ENCODE assay signal across 8 cellular contexts in the genomic region with DNA sequence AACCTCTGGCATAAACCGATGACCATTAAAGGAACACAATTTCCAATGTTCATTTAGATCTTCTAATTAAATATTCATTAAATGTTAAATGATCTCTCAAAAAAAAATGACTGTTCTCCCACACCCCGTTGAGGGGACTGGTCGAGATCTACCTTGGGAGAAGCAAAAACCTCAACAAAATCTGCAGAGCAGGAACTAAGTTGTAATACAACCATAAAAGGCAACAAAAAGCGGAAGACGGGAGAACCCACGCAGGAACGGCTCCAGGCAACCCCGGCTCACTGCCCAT. TPM values are rescaled to one million over a fixed set of nuclear protein-coding genes. Genes with fewer than 3 reads are reported as not detected.
DNase-seq lines count a peak whose midpoint lies in the region; ATAC-seq and TF ChIP-seq lines count a peak whose summit lies in the region.

No MANE protein-coding gene starts in this region.

- peak overlapping the region; percentile 92 for H3K27ac ChIP-seq in temporal lobe (ENCODE audit: low read depth, low read length)

- H3K36me3 Mint-ChIP-seq in activated T-cell treated with anti-CD3 and anti-CD28 coated beads, Interleukin-2, amount 50 U/mL, for 72 hours (ENCODE audit: insufficient read depth in 2 of 2) = peaks cover 2 to 3% of the 10 kb centered on the region in 2 donors
- H3K36me3 Mint-ChIP-seq in MCF 10A (ENCODE audit: insufficient read depth, unreplicated experiment) = peaks cover 13% of the 10 kb centered on the region

- H3K9me3 Mint-ChIP-seq in activated T-cell treated with anti-CD3 and anti-CD28 coated beads, Interleukin-2, amount 50 U/mL, for 72 hours = peaks cover 0 to 2% of the 10 kb centered on the region in 2 donors
- no peaks in the 10 kb centered on the region for H3K9me3 Mint-ChIP-seq in MCF 10A (ENCODE audit: unreplicated experiment)

- intact Hi-C loops in MCF 10A (cut with micrococcal nuclease) = no loop called here

- no peak for DNase-seq in activated T-cell treated with anti-CD3 and anti-CD28 coated beads, Interleukin-2, amount 50 U/mL, for 72 hours
- no peak for DNase-seq in activated T-cell treated with anti-CD3 and anti-CD28 coated beads, Interleukin-2, amount 50 U/mL, for 1 hour
- DNase-seq in NCI-H774 (lab: John Stamatoyannopoulos, UW) (peak; percentile 33), MCF 10A (ENCODE audit: unreplicated experiment) (peak; percentile 64), left lobe of liver (ENCODE audit: low spot score) (no peak), H4 (ENCODE audit: low spot score) (no peak)

- peak overlapping the region; percentile 98 for H3K27ac Mint-ChIP-seq in activated T-cell treated with anti-CD3 and anti-CD28 coated beads, Interleukin-2, amount 50 U/mL, for 72 hours
- H3K27ac Mint-ChIP-seq in MCF 10A (ENCODE audit: low read depth, unreplicated experiment) = peak overlapping the region; percentile 94

- CTCF ChIA-PET in MCF 10A (lab: Yijun Ruan, JAX) = interaction anchor here (1.4 to 3.3 kb wide), 3 partner anchors 9 to 631 kb away, joined by 3 to 14 read pairs (median 5); partner anchors contain the start of gene MYNN

- peak overlapping the region; percentile 92 to 97 for H3K4me3 Mint-ChIP-seq in activated T-cell treated with anti-CD3 and anti-CD28 coated beads, Interleukin-2, amount 50 U/mL, for 72 hours
- H3K4me3 Mint-ChIP-seq in MCF 10A (ENCODE audit: unreplicated experiment) = peak overlapping the region; percentile 75

- H3K4me1 Mint-ChIP-seq in activated T-cell treated with anti-CD3 and anti-CD28 coated beads, Interleukin-2, amount 50 U/mL, for 72 hours (ENCODE audit: low read depth) = peaks cover 26% of the 10 kb centered on the region
- H3K4me1 Mint-ChIP-seq in MCF 10A (ENCODE audit: insufficient read depth, unreplicated experiment) = peaks cover 14% of the 10 kb centered on the region

- BruUV-seq in MCF 10A (replicated peaks; lab: Mats Ljungman, UMichigan) = no TSS peak

- no peaks in the 10 kb centered on the region for H3K27me3 Mint-ChIP-seq in activated T-cell treated with anti-CD3 and anti-CD28 coated beads, Interleukin-2, amount 50 U/mL, for 72 hours (ENCODE audit: low read depth)
- no peaks in the 10 kb centered on the region for H3K27me3 Mint-ChIP-seq in MCF 10A (ENCODE audit: insufficient read depth, unreplicated experiment)

- TF ChIP-seq CTCF in MCF 10A (IDR thresholded peaks at IDR 0.05; ENCODE audit: unreplicated experiment) = no peak

- peak; percentile 35 to 41 for ATAC-seq in activated T-cell treated with anti-CD3 and anti-CD28 coated beads, Interleukin-2, amount 50 U/mL, for 72 hours (replicated peaks in 1 of 2)
- peak; percentile 35 for ATAC-seq in HG02870 (IDR thresholded peaks at IDR 0.05; ENCODE audit: unreplicated experiment)
- peak; percentile 52 for ATAC-seq in left lobe of liver

- POLR2A ChIA-PET in MCF 10A (lab: Yijun Ruan, JAX) = interaction anchor here (0.7 to 6.1 kb wide), 6 partner anchors 9 to 678 kb away, joined by 3 to 50 read pairs (median 4); partner anchors contain the start of gene MYNN

RNA-seq across cellular contexts. Expression of gene TERC, which starts 0.8 kb away (rescaled TPM):
- 10 to 100 TPM in 1 of 2 donors, 1 to 10 TPM in 1; 5.6 to 23.0 TPM for total RNA-seq in activated T-cell treated with anti-CD3 and anti-CD28 coated beads, Interleukin-2, amount 50 U/mL, for 72 hours
- total RNA-seq in MCF 10A (2022) (2.9 and 7.9 TPM in 2 replicates), left lobe of liver (3.1 TPM), temporal lobe (55.3 TPM)
- 20.2 and 68.1 TPM in 2 replicates for total RNA-seq in H4 (2014; rRNA removed; shearing (Covaris generic))

RNA-seq across cellular contexts. Expression of gene ACTRT3, which starts 5.3 kb away (rescaled TPM):
- under 1 TPM; 0.26 to 0.46 TPM for total RNA-seq in activated T-cell treated with anti-CD3 and anti-CD28 coated beads, Interleukin-2, amount 50 U/mL, for 72 hours
- total RNA-seq in MCF 10A (2022) (0.93 and 1.0 TPM in 2 replicates), left lobe of liver (1.6 TPM), temporal lobe (2.2 TPM)
- not detected in 2 replicates for total RNA-seq in H4 (2014; rRNA removed; shearing (Covaris generic))

RNA-seq across cellular contexts. Expression of gene MYNN, which starts 9.1 kb away (rescaled TPM):
- 10 to 100 TPM; 15.1 to 16.2 TPM for total RNA-seq in activated T-cell treated with anti-CD3 and anti-CD28 coated beads, Interleukin-2, amount 50 U/mL, for 72 hours
- total RNA-seq in MCF 10A (2022) (18.0 and 20.4 TPM in 2 replicates), left lobe of liver (5.7 TPM), temporal lobe (30.2 TPM)
- 18.7 and 19.5 TPM in 2 replicates for total RNA-seq in H4 (2014; rRNA removed; shearing (Covaris generic))

RNA-seq across cellular contexts. Expression of gene LRRIQ4, which starts 48.6 kb away (rescaled TPM):
- total RNA-seq in activated T-cell treated with anti-CD3 and anti-CD28 coated beads, Interleukin-2, amount 50 U/mL, for 72 hours = under 1 TPM in 1 of 2 donors, not detected in 1; 0.22 TPM
- total RNA-seq in MCF 10A (2022) = not detected in 2 replicates
- total RNA-seq in left lobe of liver = not detected
- total RNA-seq in temporal lobe = 0.49 TPM
- total RNA-seq in H4 (2014; rRNA removed; shearing (Covaris generic)) = not detected in 2 replicates

RNA-seq across cellular contexts. Expression of gene LRRC34, which starts 48.6 kb away (rescaled TPM):
- 1 to 10 TPM; 4.5 to 6.3 TPM for total RNA-seq in activated T-cell treated with anti-CD3 and anti-CD28 coated beads, Interleukin-2, amount 50 U/mL, for 72 hours
- not detected in 2 replicates for total RNA-seq in MCF 10A (2022)
- total RNA-seq in left lobe of liver = 0.35 TPM
- total RNA-seq in temporal lobe = 7.1 TPM
- total RNA-seq in H4 (2014; rRNA removed; shearing (Covaris generic)) = 0.35 and 0.43 TPM in 2 replicates

Comparison
In these comparisons a context has a peak if more than half of its experiments do, and no peak if none do; other contexts are left out.
1. DNase-seq: peak in NCI-H774 (single experiment) and MCF 10A (single experiment); none in activated T-cell treated with anti-CD3 and anti-CD28 coated beads, Interleukin-2, amount 50 U/mL, for 72 hours (0 of 2), activated T-cell treated with anti-CD3 and anti-CD28 coated beads, Interleukin-2, amount 50 U/mL, for 1 hour (single experiment), left lobe of liver (single experiment) and H4 (single experiment).
2. Peak in every context shown above with its lines, with median percentiles within 50 percentile points of each other: ATAC-seq.